8 cellular contexts compared by ENCODE assay signal in the genomic region with DNA sequence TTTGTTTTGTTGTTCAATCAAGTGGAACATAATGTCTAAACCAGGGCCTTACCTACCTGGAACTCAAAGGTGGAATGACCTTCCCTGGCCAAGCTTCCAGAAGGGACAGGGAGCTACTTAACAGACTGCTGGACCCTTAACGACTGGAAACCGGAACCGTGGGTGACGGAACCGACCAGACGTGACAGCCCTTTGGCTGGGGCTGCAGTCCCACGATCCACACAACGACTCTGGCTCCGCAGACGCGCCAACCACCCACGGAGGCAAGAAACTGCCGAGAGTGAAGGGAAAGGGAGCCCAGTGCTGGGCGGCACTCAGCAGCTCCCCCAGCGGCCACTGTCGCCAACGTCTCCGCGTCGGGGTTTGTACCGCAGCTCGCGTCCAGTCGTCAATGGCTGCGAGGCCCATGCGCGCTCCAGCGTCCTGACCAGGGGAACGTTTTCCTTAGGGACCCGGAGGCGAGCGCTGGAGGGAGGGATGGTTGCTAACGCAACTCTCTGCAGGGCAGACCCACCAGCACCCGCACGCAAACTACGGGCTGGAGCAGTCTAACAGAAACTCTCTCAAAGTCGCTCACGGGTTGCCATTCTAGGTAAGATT. TPM values are rescaled to one million over a fixed set of nuclear protein-coding genes. Genes with fewer than 3 reads are reported as not detected.
DNase-seq lines count a peak whose midpoint lies in the region; ATAC-seq and TF ChIP-seq lines count a peak whose summit lies in the region.

No MANE protein-coding gene starts in this region.

- ATAC-seq in psoas muscle, result peak; percentile 83 to 93 (median 92)
- peak; percentile 91 for ATAC-seq in aorta (ENCODE audit: low FRiP score)
- no peak for ATAC-seq in GM18519 (IDR thresholded peaks at IDR 0.05; ENCODE audit: low FRiP score, unreplicated experiment)

- peak overlapping the region; percentile 53 for H3K4me3 ChIP-seq in left ventricle myocardium inferior
- H3K4me3 ChIP-seq in psoas muscle, result peak overlapping the region; percentile 57
- H3K4me3 ChIP-seq in aorta (ENCODE audit: low read length in 2 of 2), result no peak overlapping the region

- H3K27me3 ChIP-seq in left ventricle myocardium inferior (ENCODE audit: low read depth) (peaks cover 3% of the 10 kb centered on the region), psoas muscle (ENCODE audit: insufficient read depth in 3 of 3, low read length in 2 of 3) (no peaks in the 10 kb centered on the region), aorta (ENCODE audit: control insufficient read depth in 1 of 2, insufficient read depth in 2 of 2, low read length in 1 of 2) (no peaks in the 10 kb centered on the region)

- intact Hi-C loops in left ventricle myocardium inferior (cut with micrococcal nuclease) (no loop called here), psoas muscle (cut with DNase I) (loop anchor here (2.0 to 10.0 kb wide), 3 partner anchors 32 to 80 kb away; partner anchors contain the start of genes C16orf54 (in 1 of the 2) and PAGR1 (in 1 of the 2)), aorta (cut with DNase I) (no loop called here)

- H3K36me3 ChIP-seq in left ventricle myocardium inferior (no peaks in the 10 kb centered on the region), psoas muscle (ENCODE audit: insufficient read depth in 1 of 2, low read depth in 1 of 2) (no peaks in the 10 kb centered on the region), aorta (ENCODE audit: control insufficient read depth in 1 of 2, insufficient read depth in 2 of 2, low read length in 1 of 2) (no peaks in the 10 kb centered on the region)

- DNase-seq in Ammon's horn (ENCODE audit: low spot score) (peak; percentile 78), RPMI7951 (ENCODE audit: low read depth) (peak; percentile 65), left ventricle myocardium inferior (peak; percentile 79), psoas muscle (peak; percentile 80 to 88), aorta (peak; percentile 88 to 94), DMS53 (lab: John Stamatoyannopoulos, UW) (no peak)
- peak; percentile 43 for DNase-seq in activated naive CD8-positive, alpha-beta T cell treated with anti-CD3 and anti-CD28 coated beads, Interleukin-2, amount 50 U/mL, for 16 hours (ENCODE audit: low read depth, low spot score)

- H3K9me3 ChIP-seq in left ventricle myocardium inferior (replicated peaks), result no peaks in the 10 kb centered on the region
- no peaks in the 10 kb centered on the region for H3K9me3 ChIP-seq in psoas muscle
- no peaks in the 10 kb centered on the region for H3K9me3 ChIP-seq in aorta (ENCODE audit: control insufficient read depth, low read length)

- TF ChIP-seq CTCF in left ventricle myocardium inferior (IDR thresholded peaks at IDR 0.05; ENCODE audit: borderline replicate concordance) (peak; percentile 92), psoas muscle (IDR thresholded peaks at IDR 0.05) (peak; percentile 85)

- H3K27ac ChIP-seq in left ventricle myocardium inferior (replicated peaks) (peak overlapping the region; percentile 34), psoas muscle (no peak overlapping the region), aorta (ENCODE audit: low read depth in 1 of 2, low read length in 2 of 2) (no peak overlapping the region)

- H3K4me1 ChIP-seq in left ventricle myocardium inferior (peaks cover 17% of the 10 kb centered on the region), psoas muscle (peaks cover 11% of the 10 kb centered on the region), aorta (ENCODE audit: control insufficient read depth in 1 of 2, insufficient read depth in 2 of 2, low read length in 2 of 2) (no peaks in the 10 kb centered on the region)

- WGBS in psoas muscle, 3 donors, result 6 to 7% (median 7%) methylated on average over 37 to 38 of the region's 38 CpGs
- 2 to 4% methylated on average over 38 of the region's 38 CpGs for WGBS in aorta, 2 donors

RNA-seq across cellular contexts. Expression of gene KIF22, which starts 5.5 kb away (rescaled TPM):
- total RNA-seq in RPMI7951 (2014; rRNA removed; shearing (Covaris generic)), result 120 and 128 TPM in 2 replicates
- total RNA-seq in left ventricle myocardium inferior (46.9 TPM), psoas muscle (10 to 100 TPM; 12.6 to 23.8 (median 14.3) TPM), aorta (10 to 100 TPM in 1 of 2 donors, 1 to 10 TPM in 1; 7.4 to 13.0 TPM)
- polyA plus RNA-seq in psoas muscle (10 to 100 TPM; 13.4 to 15.5 (median 15.5) TPM), aorta (10 to 100 TPM; 10.6 to 41.4 TPM)

RNA-seq across cellular contexts. Expression of gene ZG16, which starts 6.9 kb away (rescaled TPM):
- total RNA-seq in RPMI7951 (2014; rRNA removed; shearing (Covaris generic)), result not detected in 2 replicates
- total RNA-seq in left ventricle myocardium inferior (not detected), psoas muscle (not detected), aorta (under 1 TPM in 1 of 2 donors, not detected in 1; 0.12 TPM)
- polyA plus RNA-seq in psoas muscle (under 1 TPM; 0.01 to 0.03 (median 0.01) TPM), aorta (10 to 100 TPM in 1 of 2 donors, 1 to 10 TPM in 1; 4.3 to 23.9 TPM)

RNA-seq across cellular contexts. Expression of gene MAZ, which starts 21.3 kb away (rescaled TPM):
- 114 and 181 TPM in 2 replicates for total RNA-seq in RPMI7951 (2014; rRNA removed; shearing (Covaris generic))
- total RNA-seq in left ventricle myocardium inferior (77.6 TPM), psoas muscle (100 to 1,000 TPM; 112 to 161 (median 125) TPM), aorta (100 to 1,000 TPM; 109 to 127 TPM)
- polyA plus RNA-seq in psoas muscle (100 to 1,000 TPM in 2 of 3 donors, 10 to 100 TPM in 1; 94.9 to 193 (median 131) TPM), aorta (100 to 1,000 TPM; 112 to 121 TPM)

RNA-seq across cellular contexts. Expression of gene PRRT2, which starts 27.0 kb away (rescaled TPM):
- total RNA-seq in RPMI7951 (2014; rRNA removed; shearing (Covaris generic)), result 1.7 and 2.5 TPM in 2 replicates
- 2.1 TPM for total RNA-seq in left ventricle myocardium inferior
- 1 to 10 TPM in 1 of 4 donors, under 1 TPM in 3; 0.22 to 1.8 (median 0.75) TPM for total RNA-seq in psoas muscle
- under 1 TPM; 0.17 to 0.44 (median 0.18) TPM for polyA plus RNA-seq in psoas muscle
- 10 to 100 TPM; 10.9 to 30.6 TPM for total RNA-seq in aorta
- 10 to 100 TPM in 1 of 2 donors, 1 to 10 TPM in 1; 5.3 to 36.6 TPM for polyA plus RNA-seq in aorta

RNA-seq across cellular contexts. Expression of gene PAGR1, which starts 31.0 kb away (rescaled TPM):
- total RNA-seq in RPMI7951 (2014; rRNA removed; shearing (Covaris generic)), result 20.5 and 22.8 TPM in 2 replicates
- total RNA-seq in left ventricle myocardium inferior, result 12.9 TPM
- 10 to 100 TPM in 3 of 4 donors, 1 to 10 TPM in 1; 9.4 to 14.2 (median 11.0) TPM for total RNA-seq in psoas muscle
- polyA plus RNA-seq in psoas muscle, result 10 to 100 TPM; 19.8 to 36.8 (median 35.5) TPM
- 10 to 100 TPM; 14.9 to 29.7 TPM for total RNA-seq in aorta
- 10 to 100 TPM; 24.2 to 85.3 TPM for polyA plus RNA-seq in aorta

Comparison
In these comparisons a context has a peak if more than half of its experiments do, and no peak if none do; other contexts are left out.
1. H3K4me3 ChIP-seq: peak in left ventricle myocardium inferior (single experiment) and psoas muscle (single experiment); none in aorta (0 of 2).
2. intact Hi-C loops: an anchor here in psoas muscle (2.0 to 10.0 kb wide); none called in left ventricle myocardium inferior and aorta.